1 cellular context compared by ENCODE assay signal in genomic region chr6:26270903-26271639, GRCh38.
TF ChIP-seq lines count a peak whose summit lies in the region.

No MANE protein-coding gene starts in this region.

TF ChIP-seq in H1, 55 proteins besides CTCF, POLR2A, EP300 and RAD21:
- TF ChIP-seq CHD7 (IDR thresholded peaks at IDR 0.05; ENCODE audit: insufficient replicate concordance, low read length) (no peak), FOSL1 (IDR thresholded peaks at IDR 0.05; ENCODE audit: insufficient read depth, low read depth, low read length) (no peak), EGR1 (IDR thresholded peaks at IDR 0.05; ENCODE audit: borderline replicate concordance, low read depth, low read length) (no peak), KDM4A (IDR thresholded peaks at IDR 0.05; ENCODE audit: low read depth, low read length, severe bottlenecking) (peak; percentile 24), BCL11A (IDR thresholded peaks at IDR 0.05; ENCODE audit: low read depth in 2 of 2, low read length in 2 of 2) (no peak), RBBP5 (IDR thresholded peaks at IDR 0.05; ENCODE audit: borderline replicate concordance, low read depth, low read length) (no peak), TAF7 (optimal IDR thresholded peaks at IDR 0.05; ENCODE audit: borderline replicate concordance, low read depth, low read length) (peak; percentile 90), SP4 (IDR thresholded peaks at IDR 0.05; ENCODE audit: low read length) (no peak), SIRT6 (IDR thresholded peaks at IDR 0.05; ENCODE audit: low read length) (no peak), HDAC2 (IDR thresholded peaks at IDR 0.05; ENCODE audit: borderline replicate concordance in 1 of 2, low read depth in 2 of 2, low read length in 2 of 2) (peak in 1 of 2 experiments; percentile 65; a peak in 1 of 4 replicates), CBX5 (IDR thresholded peaks at IDR 0.05; ENCODE audit: low read depth, low read length) (no peak), POU5F1 (IDR thresholded peaks at IDR 0.05; ENCODE audit: low read depth, low read length) (no peak), TBP (IDR thresholded peaks at IDR 0.05; ENCODE audit: low read depth, low read length) (peak; percentile 98), CEBPB (IDR thresholded peaks at IDR 0.05; ENCODE audit: low read depth, low read length) (no peak), NANOG (IDR thresholded peaks at IDR 0.05; ENCODE audit: insufficient read depth, low read depth, low read length, poor library complexity, severe bottlenecking) (no peak), SUZ12 (IDR thresholded peaks at IDR 0.05; ENCODE audit: low read length) (no peak), HDAC6 (IDR thresholded peaks at IDR 0.05; ENCODE audit: low read depth, low read length) (no peak), JUN (IDR thresholded peaks at IDR 0.05; ENCODE audit: low read depth, low read length) (no peak), GTF2F1 (IDR thresholded peaks at IDR 0.05; ENCODE audit: borderline replicate concordance, low read depth, low read length) (peak; percentile 96), PHF8 (conservative IDR thresholded peaks at IDR 0.05; ENCODE audit: low read depth, low read length) (peak; percentile 54), GABPA (IDR thresholded peaks at IDR 0.05; ENCODE audit: borderline replicate concordance, insufficient read depth, low read length) (no peak), MAX (IDR thresholded peaks at IDR 0.05) (peak; percentile 13; the same call in 1 of the 2 replicates), CREB1 (IDR thresholded peaks at IDR 0.05) (no peak), RXRA (IDR thresholded peaks at IDR 0.05; ENCODE audit: insufficient read depth, low read depth, low read length) (no peak), SP2 (IDR thresholded peaks at IDR 0.05; ENCODE audit: low read length) (no peak), BACH1 (IDR thresholded peaks at IDR 0.05; ENCODE audit: low read length) (peak; percentile 57; the same call in 1 of the 2 replicates), SRF (IDR thresholded peaks at IDR 0.05; ENCODE audit: low read depth, low read length) (no peak), NRF1 (IDR thresholded peaks at IDR 0.05; ENCODE audit: low read depth, low read length) (no peak), BRCA1 (IDR thresholded peaks at IDR 0.05; ENCODE audit: low read depth, low read length) (no peak), ATF3 (IDR thresholded peaks at IDR 0.05; ENCODE audit: insufficient read depth, low read depth, low read length) (no peak), CHD2 (IDR thresholded peaks at IDR 0.05; ENCODE audit: low read length) (peak; percentile 57; the same call in 1 of the 2 replicates), CBX8 (IDR thresholded peaks at IDR 0.05; ENCODE audit: borderline replicate concordance, low read depth, low read length) (no peak), RFX5 (IDR thresholded peaks at IDR 0.05; ENCODE audit: borderline replicate concordance, low read depth, low read length) (no peak), KDM1A (IDR thresholded peaks at IDR 0.05; ENCODE audit: borderline replicate concordance, low read length) (no peak), ATF2 (IDR thresholded peaks at IDR 0.05; ENCODE audit: low read length) (peak; percentile 48; the same call in 1 of the 2 replicates), USF2 (IDR thresholded peaks at IDR 0.05; ENCODE audit: low read length) (no peak), TEAD4 (IDR thresholded peaks at IDR 0.05; ENCODE audit: low read depth, low read length) (0 out of 2 replicates have a peak, but pooled peaks have one; percentile 11), ASH2L (IDR thresholded peaks at IDR 0.05; ENCODE audit: low read length) (peak; percentile 67), TCF12 (IDR thresholded peaks at IDR 0.05; ENCODE audit: low read depth, low read length) (no peak), SIN3A (conservative IDR thresholded peaks at IDR 0.05 in 1 of 2, IDR thresholded peaks at IDR 0.05 in 1 of 2; ENCODE audit: low read depth in 1 of 2, low read length in 2 of 2) (peak; percentile 42 to 91; a peak in 2 of 4 replicates), TAF1 (IDR thresholded peaks at IDR 0.05; ENCODE audit: low read depth, low read length) (peak; percentile 94), YY1 (IDR thresholded peaks at IDR 0.05; ENCODE audit: low read depth, low read length) (no peak), SIX5 (IDR thresholded peaks at IDR 0.05; ENCODE audit: low read depth, low read length) (no peak), POLR2AphosphoS5 (IDR thresholded peaks at IDR 0.05; ENCODE audit: low read depth, low read length) (peak; percentile 98), EZH2 (IDR thresholded peaks at IDR 0.05; ENCODE audit: low read depth, low read length, severe bottlenecking) (no peak), SAP30 (IDR thresholded peaks at IDR 0.05; ENCODE audit: insufficient read depth, insufficient replicate concordance, low read length) (peak; percentile 36), RNF2 (IDR thresholded peaks at IDR 0.05; ENCODE audit: borderline replicate concordance, low read depth, low read length, missing control alignments, poor library complexity, severe bottlenecking) (no peak), E2F6 (IDR thresholded peaks at IDR 0.05) (no peak), CTBP2 (IDR thresholded peaks at IDR 0.05; ENCODE audit: borderline replicate concordance, insufficient read depth, insufficient read length, low read length) (no peak), KDM5A (IDR thresholded peaks at IDR 0.05; ENCODE audit: low read length) (no peak), JUND (IDR thresholded peaks at IDR 0.05; ENCODE audit: low read length) (no peak), SP1 (IDR thresholded peaks at IDR 0.05; ENCODE audit: low read depth, low read length) (peak; percentile 97), CHD1 (IDR thresholded peaks at IDR 0.05; ENCODE audit: low read depth, low read length) (peak; percentile 74), MAFK (IDR thresholded peaks at IDR 0.05; ENCODE audit: low read depth, low read length) (no peak), ZNF274 (IDR thresholded peaks at IDR 0.05; ENCODE audit: borderline replicate concordance, extremely low read depth, low read length) (no peak)
